ENCODE assay signal across 8 cellular contexts in genomic region chr5:169548315-169548714, GRCh38. TPM values are rescaled to one million over a fixed set of nuclear protein-coding genes. Genes with fewer than 3 reads are reported as not detected.
DNase-seq lines count a peak whose midpoint lies in the region; ATAC-seq, FAIRE-seq and TF ChIP-seq lines count a peak whose summit lies in the region.

No MANE protein-coding gene starts in this region.

- no peaks in the 10 kb centered on the region for H4K20me1 ChIP-seq in astrocyte (ENCODE audit: insufficient read depth, low read length)
- H4K20me1 ChIP-seq in keratinocyte (ENCODE audit: control insufficient read depth, extremely low read depth, insufficient read depth, low read length), result no peaks in the 10 kb centered on the region

- no peaks in the 10 kb centered on the region for H3K9me3 ChIP-seq in A673 (ENCODE audit: low read depth, low read length, poor library complexity, severe bottlenecking)
- no peaks in the 10 kb centered on the region for H3K9me3 ChIP-seq in HEK293 (ENCODE audit: control insufficient read depth, insufficient read depth, low read depth, low read length)
- H3K9me3 ChIP-seq in astrocyte (ENCODE audit: insufficient read depth, low read depth, low read length), result no peaks in the 10 kb centered on the region
- H3K9me3 ChIP-seq in keratinocyte (ENCODE audit: control insufficient read depth, low read depth, low read length), result no peaks in the 10 kb centered on the region

- H3K27ac ChIP-seq in A673 (ENCODE audit: low read depth, low read length, poor library complexity, severe bottlenecking) (no peak overlapping the region), HEK293 (ENCODE audit: extremely low read depth, low read depth, low read length) (no peak overlapping the region), astrocyte (ENCODE audit: low read depth, low read length) (no peak overlapping the region), keratinocyte (ENCODE audit: control insufficient read depth, insufficient read depth, low read length) (no peak overlapping the region)

- dilution Hi-C loops in keratinocyte (cut with MboI; ENCODE audit: extremely low pct_ligation_motif_present, low sequenced_read_pairs), result no loop called here

- H3K4me3 ChIP-seq in A673 (ENCODE audit: low read depth, low read length, poor library complexity, severe bottlenecking) (no peak overlapping the region), HEK293 (ENCODE audit: low read depth, low read length) (no peak overlapping the region), astrocyte (ENCODE audit: insufficient read depth, low read depth, low read length) (no peak overlapping the region), keratinocyte (ENCODE audit: control insufficient read depth in 2 of 3, extremely low read depth in 1 of 3, insufficient read depth in 2 of 3, low read depth in 1 of 3, low read length in 3 of 3) (no peak overlapping the region)

- FAIRE-seq in astrocyte (lab: Jason Lieb, UNC), result peak; percentile 58
- FAIRE-seq in keratinocyte (lab: Jason Lieb, UNC), result no peak

- peaks cover 22% of the 10 kb centered on the region for H3K27me3 Mint-ChIP-seq in astrocyte (ENCODE audit: low read depth, unreplicated experiment)

- H3K4me1 ChIP-seq in A673 (ENCODE audit: insufficient read depth, low read length, poor library complexity, severe bottlenecking) (no peaks in the 10 kb centered on the region), HEK293 (ENCODE audit: control insufficient read depth, insufficient read depth, low read length) (no peaks in the 10 kb centered on the region), astrocyte (ENCODE audit: insufficient read depth, low read length) (no peaks in the 10 kb centered on the region), keratinocyte (ENCODE audit: control insufficient read depth, extremely low read depth, insufficient read depth, low read length) (no peaks in the 10 kb centered on the region)

- H3K4me2 ChIP-seq in astrocyte (ENCODE audit: low read length) (no peak overlapping the region), keratinocyte (ENCODE audit: control insufficient read depth, extremely low read depth, insufficient read depth, low read depth, low read length) (no peak overlapping the region)

- H2AFZ ChIP-seq in astrocyte (ENCODE audit: low read depth, low read length), result no peak overlapping the region
- no peak overlapping the region for H2AFZ ChIP-seq in keratinocyte (ENCODE audit: control insufficient read depth, low read length)

- no TSS peak for BruUV-seq in A673 (replicated peaks; lab: Mats Ljungman, UMichigan)

- H3K27ac Mint-ChIP-seq in astrocyte (ENCODE audit: unreplicated experiment), result no peak overlapping the region

- no peaks in the 10 kb centered on the region for H3K9me1 ChIP-seq in keratinocyte (ENCODE audit: control insufficient read depth, extremely low read depth, insufficient read depth, low read length)

- no peak for ATAC-seq in GM18870 (IDR thresholded peaks at IDR 0.05; ENCODE audit: unreplicated experiment)
- no peak for ATAC-seq in GM21423 (IDR thresholded peaks at IDR 0.05; ENCODE audit: unreplicated experiment)

- peaks cover 51% of the 10 kb centered on the region for H3K27me3 ChIP-seq in A673 (replicated peaks; ENCODE audit: insufficient read depth, low read depth, low read length, poor library complexity)
- no peaks in the 10 kb centered on the region for H3K27me3 ChIP-seq in astrocyte (ENCODE audit: insufficient read depth, low read length)
- peaks cover 4% of the 10 kb centered on the region for H3K27me3 ChIP-seq in keratinocyte (ENCODE audit: control insufficient read depth, extremely low read depth, insufficient read depth, low read length)

- H3K79me2 ChIP-seq in astrocyte (ENCODE audit: insufficient read depth, low read length) (no peaks in the 10 kb centered on the region), keratinocyte (ENCODE audit: control insufficient read depth, insufficient read depth, low read length) (no peaks in the 10 kb centered on the region)

- H3K9me3 Mint-ChIP-seq in astrocyte (ENCODE audit: unreplicated experiment), result no peaks in the 10 kb centered on the region

- no peaks in the 10 kb centered on the region for H3K36me3 Mint-ChIP-seq in astrocyte (ENCODE audit: low read depth, unreplicated experiment)

- TF ChIP-seq CTCF in A673 (conservative IDR thresholded peaks at IDR 0.05; ENCODE audit: low read depth, low read length), result 0 out of 2 replicates have a peak, but pooled peaks have one; percentile 26
- TF ChIP-seq CTCF in HEK293 (tag by site-specific recombination; IDR thresholded peaks at IDR 0.05), result peak; percentile 55
- peak; percentile 39 for TF ChIP-seq CTCF in astrocyte (IDR thresholded peaks at IDR 0.05; ENCODE audit: insufficient read depth, low read depth, low read length)
- TF ChIP-seq CTCF in keratinocyte (optimal IDR thresholded peaks at IDR 0.05 in 1 of 3, IDR thresholded peaks at IDR 0.05 in 1 of 3, conservative IDR thresholded peaks at IDR 0.05 in 1 of 3; ENCODE audit: extremely low read depth in 1 of 3, insufficient read depth in 2 of 3, low read length in 3 of 3), result peak in 2 of 3 experiments; percentile 18 to 47

- H3K36me3 ChIP-seq in A673 (ENCODE audit: insufficient read depth, low read length, poor library complexity, severe bottlenecking) (no peaks in the 10 kb centered on the region), HEK293 (ENCODE audit: control insufficient read depth in 2 of 2, insufficient read depth in 1 of 2, low read length in 2 of 2) (no peaks in the 10 kb centered on the region), astrocyte (ENCODE audit: insufficient read depth, low read length) (no peaks in the 10 kb centered on the region), keratinocyte (ENCODE audit: control insufficient read depth in 2 of 2, extremely low read depth in 1 of 2, insufficient read depth in 2 of 2, low read length in 2 of 2) (no peaks in the 10 kb centered on the region)

- H3K9ac ChIP-seq in astrocyte (ENCODE audit: low read length), result no peak overlapping the region
- H3K9ac ChIP-seq in keratinocyte (ENCODE audit: control insufficient read depth, extremely low read depth, insufficient read depth, low read length), result no peak overlapping the region

- H3K4me1 Mint-ChIP-seq in astrocyte (ENCODE audit: low read depth, unreplicated experiment), result peaks cover 18% of the 10 kb centered on the region

- intact Hi-C loops in A673 (cut with micrococcal nuclease; ENCODE audit: unreplicated experiment), result loop anchor here (10.0 kb wide), 1 partner anchor 564 kb away; no protein-coding TSS in a partner anchor

- CTCF ChIA-PET in A673 (lab: Charles Lee) (no interaction called here), HEK293 (lab: Yijun Ruan, JAX) (interaction anchor here (0.5 to 3.7 kb wide), 15 partner anchors 10 to 601 kb away, joined by 3 to 38 read pairs (median 4); partner anchors contain the start of gene SLIT3)

- peak; percentile 2 for DNase-seq in A673 (ENCODE audit: low spot score)
- peak; percentile 39 for DNase-seq in astrocyte (ENCODE audit: low read depth)
- DNase-seq in keratinocyte (ENCODE audit: low read depth, low spot score), result no peak
- no peak for DNase-seq in COLO829 (ENCODE audit: low spot score)
- DNase-seq in NCI-H2196 treated with DMSO at 0.1 percent for 48 hours (lab: John Stamatoyannopoulos, UW; ENCODE audit: unreplicated experiment), result no peak

- no peak overlapping the region for H3K4me3 Mint-ChIP-seq in astrocyte (ENCODE audit: unreplicated experiment)

- POLR2A ChIA-PET in A673 (lab: Charles Lee; ENCODE audit: low non-redundant PET), result no interaction called here
- POLR2A ChIA-PET in HEK293 (lab: Yijun Ruan, JAX), result interaction anchor here (1.2 kb wide), 1 partner anchor 35 kb away, joined by 3 read pairs; the partner anchor contains the start of gene SPDL1

TF ChIP-seq in HEK293, 187 proteins besides CTCF, POLR2A, EP300 and RAD21:
- TF ChIP-seq ZNF747 (tag by site-specific recombination; IDR thresholded peaks at IDR 0.05) (no peak), ZNF654 (tag by site-specific recombination; IDR thresholded peaks at IDR 0.05; ENCODE audit: low read depth) (peak; percentile 69)

RNA-seq across cellular contexts. Expression of gene SPDL1, which starts 35.3 kb away (rescaled TPM):
- 50.2 and 57.6 TPM in 2 replicates for total RNA-seq in A673 (2021)
- total RNA-seq in astrocyte, result 20.2 and 27.0 TPM in 2 replicates
- 9.6 to 24.6 TPM (median 20.8 TPM) in 3 replicates for polyA plus RNA-seq in keratinocyte
- polyA plus RNA-seq in keratinocyte (2011; ENCODE audit: low read depth), result 24.0 TPM
- 8.2 and 12.8 TPM in 2 replicates for polyA plus RNA-seq in keratinocyte (2011; cell fraction: cytosol; rRNA removed)
- polyA plus RNA-seq in keratinocyte (2011; cell fraction: nucleus; rRNA removed), result 17.0 and 28.3 TPM in 2 replicates
- polyA plus RNA-seq in keratinocyte (2012; ENCODE audit: low replicate concordance), result 3.8 and 15.7 TPM in 2 replicates
- polyA minus RNA-seq in keratinocyte, result 0.82 to 9.8 TPM (median 3.3 TPM) in 3 replicates
- polyA minus RNA-seq in keratinocyte (2011; cell fraction: cytosol; rRNA and poly(A)+ RNA removed), result 6.5 TPM
- polyA minus RNA-seq in keratinocyte (2011; cell fraction: nucleus; rRNA and poly(A)+ RNA removed), result 4.2 and 11.3 TPM in 2 replicates

Comparison
In these comparisons a context has a peak if more than half of its experiments do, and no peak if none do; other contexts are left out.
1. DNase-seq: peak in A673 (single experiment) and astrocyte (single experiment); none in keratinocyte (single experiment), COLO829 (single experiment) and NCI-H2196 treated with DMSO at 0.1 percent for 48 hours (single experiment).
2. Peak in every context shown above with its lines, with median percentiles within 50 percentile points of each other: CTCF ChIP-seq.